8 cellular contexts compared by ENCODE assay signal in the genomic region with DNA sequence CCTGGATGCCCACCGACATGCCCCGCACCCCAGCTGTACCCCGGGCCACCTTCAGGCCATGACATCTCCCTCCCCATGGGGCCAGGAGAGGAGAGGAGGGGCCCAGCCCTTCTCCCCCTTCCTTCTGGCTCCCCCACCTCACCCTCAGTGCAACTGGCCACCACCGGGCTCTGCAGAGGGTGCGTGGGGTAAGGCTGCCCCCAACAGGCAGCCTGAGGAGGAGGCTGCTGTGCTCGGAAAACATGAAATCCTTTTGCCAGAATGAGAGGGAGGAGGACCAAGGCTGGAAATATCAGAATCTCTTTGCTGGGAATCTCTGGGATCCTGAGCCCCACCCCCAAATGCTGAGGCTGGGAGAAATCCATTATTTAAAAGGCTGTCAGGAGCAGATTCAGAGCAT.
DNase-seq lines count a peak whose midpoint lies in the region; ATAC-seq and TF ChIP-seq lines count a peak whose summit lies in the region.

No MANE protein-coding gene starts in this region.

- H3K27ac Mint-ChIP-seq in type B pancreatic cell: no peak overlapping the region

- no peak for TF ChIP-seq EP300 in tibial nerve (IDR thresholded peaks at IDR 0.05)

- peaks cover 75% of the 10 kb centered on the region for H3K27me3 Mint-ChIP-seq in type B pancreatic cell

- no peak for TF ChIP-seq POLR2A in tibial nerve (IDR thresholded peaks at IDR 0.05)

- no peak overlapping the region for H3K27ac ChIP-seq in tibial nerve

- TF ChIP-seq CTCF in GM12873 (IDR thresholded peaks at IDR 0.05; ENCODE audit: insufficient read depth, low read depth, low read length, missing control alignments) (peak; percentile 57), epithelial cell of esophagus (IDR thresholded peaks at IDR 0.05; ENCODE audit: insufficient read depth, low read depth, low read length, missing control alignments) (peak; percentile 10), type B pancreatic cell (conservative IDR thresholded peaks at IDR 0.05) (peak; percentile 81), tibial nerve (IDR thresholded peaks at IDR 0.05) (peak in 2 of 5 experiments; percentile 6 to 9)

- no peak overlapping the region for H3K4me3 Mint-ChIP-seq in type B pancreatic cell

- no peaks in the 10 kb centered on the region for H3K36me3 Mint-ChIP-seq in type B pancreatic cell

- H3K4me1 Mint-ChIP-seq in type B pancreatic cell (ENCODE audit: unreplicated experiment): no peaks in the 10 kb centered on the region

- DNase-seq in AML-193 (lab: John Stamatoyannopoulos, UW) (peak; percentile 47 to 49), NOMO-1 treated with dmso at 0.1 percent for 144 hours (lab: John Stamatoyannopoulos, UW; ENCODE audit: unreplicated experiment) (peak; percentile 16), epithelial cell of esophagus (ENCODE audit: low read depth) (no peak), type B pancreatic cell (ENCODE audit: extremely low spot score, unreplicated experiment) (no peak), tibial nerve (ENCODE audit: low spot score in 2 of 2) (no peak)
- DNase-seq in activated effector memory CD4-positive, alpha-beta T cell treated with anti-CD3 and anti-CD28 coated beads, Interleukin-2, amount 50 U/mL, for 16 hours: no peak

- ATAC-seq in GM18498 (IDR thresholded peaks at IDR 0.05; ENCODE audit: unreplicated experiment): no peak

- H3K4me3 ChIP-seq in epithelial cell of esophagus (ENCODE audit: low read length): no peak overlapping the region
- no peak overlapping the region for H3K4me3 ChIP-seq in tibial nerve

- peaks cover 0 to 11% of the 10 kb centered on the region in 2 donors for H3K27me3 ChIP-seq in tibial nerve

- H3K9me3 Mint-ChIP-seq in type B pancreatic cell: no peaks in the 10 kb centered on the region

- 21 to 23% methylated on average over 6 of the region's 6 CpGs for WGBS in tibial nerve, 2 donors

- no peaks in the 10 kb centered on the region for H3K4me1 ChIP-seq in tibial nerve

- no peaks in the 10 kb centered on the region for H3K36me3 ChIP-seq in tibial nerve

- no peaks in the 10 kb centered on the region for H3K9me3 ChIP-seq in tibial nerve

Comparison
In these comparisons a context has a peak if more than half of its experiments do, and no peak if none do; other contexts are left out.
1. DNase-seq: peak in AML-193 (2 of 2) and NOMO-1 treated with dmso at 0.1 percent for 144 hours (single experiment); none in epithelial cell of esophagus (single experiment), type B pancreatic cell (single experiment), activated effector memory CD4-positive, alpha-beta T cell treated with anti-CD3 and anti-CD28 coated beads, Interleukin-2, amount 50 U/mL, for 16 hours (single experiment) and tibial nerve (0 of 2).